Comparison of ENCODE assay signal across 19 cellular contexts in genomic region chr5:17400724-17401508, GRCh38.
A peak's percentile ranks its signal among the peaks of the same experiment; 100 is the strongest.
DNase-seq lines count a peak whose midpoint lies in the region; FAIRE-seq and TF ChIP-seq lines count a peak whose summit lies in the region.
"Had no signal": no experiment of that assay in that cellular context is flagged by ENCODE, and none has a peak within 500 bp of the region (broad histone marks: within the 10 kb centered on the region; RNA-seq: fewer than 3 reads in every experiment).

No MANE protein-coding gene starts in this region.

- in situ Hi-C loops in HAP-1 (cut with MboI; ENCODE audit: low sequenced_read_pairs) = no loop called here

- H2AFZ ChIP-seq in neural cell (ENCODE audit: low read depth, low read length) = no peak overlapping the region

- no peak for TF ChIP-seq EP300 in neural cell (conservative IDR thresholded peaks at IDR 0.05; ENCODE audit: poor library complexity, severe bottlenecking)

- H3K9me3 ChIP-seq in HAP-1 (no peaks in the 10 kb centered on the region), neural cell (ENCODE audit: low read length) (no peaks in the 10 kb centered on the region)
- H3K9me3 ChIP-seq: adrenal gland; BLaER1 treated with 17β-estradiol and CSF1 and Interleukin-3, amounts not matched to agents 10 nM and 100 nM; sigmoid colon; stomach had no signal

- TF ChIP-seq CTCF in epithelial cell of esophagus (IDR thresholded peaks at IDR 0.05; ENCODE audit: insufficient read depth, low read depth, low read length, missing control alignments) = no peak
- TF ChIP-seq CTCF in neural cell (IDR thresholded peaks at IDR 0.05; ENCODE audit: poor library complexity, severe bottlenecking) = no peak
- no peak for TF ChIP-seq CTCF in endothelial cell (IDR thresholded peaks at IDR 0.05; ENCODE audit: unreplicated experiment)

- H3K27ac ChIP-seq in neural cell (ENCODE audit: low read length) = peak overlapping the region; percentile 7
- H3K27ac ChIP-seq: adrenal gland; BLaER1 treated with 17β-estradiol and CSF1 and Interleukin-3, amounts not matched to agents 10 nM and 100 nM; sigmoid colon; SK-N-MC; stomach had no signal

- no peaks in the 10 kb centered on the region for H3K79me2 ChIP-seq in neural cell (replicated peaks; ENCODE audit: insufficient read depth, low read length)

- H3K4me3 ChIP-seq in HAP-1 (no peak overlapping the region), epithelial cell of esophagus (ENCODE audit: low read length) (no peak overlapping the region), neural cell (ENCODE audit: low read length) (no peak overlapping the region)
- H3K4me3 ChIP-seq: adrenal gland; BLaER1 treated with 17β-estradiol and CSF1 and Interleukin-3, amounts not matched to agents 10 nM and 100 nM; sigmoid colon; stomach had no signal

- no peak overlapping the region for H3K4me3 Mint-ChIP-seq in endothelial cell (ENCODE audit: unreplicated experiment)
- H3K4me3 Mint-ChIP-seq: activated T-cell treated with anti-CD3 and anti-CD28 coated beads, Interleukin-2, amount 50 U/mL, for 4 hours had no signal

- no peak for TF ChIP-seq RAD21 in neural cell (conservative IDR thresholded peaks at IDR 0.05)

- no peak for TF ChIP-seq POLR2A in H54 (IDR thresholded peaks at IDR 0.05; ENCODE audit: low read depth, low read length)

- H3K9me3 Mint-ChIP-seq in endothelial cell (ENCODE audit: unreplicated experiment) = no peaks in the 10 kb centered on the region

- H3K27me3 Mint-ChIP-seq in endothelial cell (ENCODE audit: unreplicated experiment) = peaks cover 2% of the 10 kb centered on the region

- H3K9me2 ChIP-seq in neural cell (ENCODE audit: insufficient read depth, low read length) = no peaks in the 10 kb centered on the region

- no peak overlapping the region for H3K9ac ChIP-seq in neural cell (ENCODE audit: low read length)
- H3K9ac ChIP-seq: BLaER1 treated with 17β-estradiol and CSF1 and Interleukin-3, amounts not matched to agents 10 nM and 100 nM had no signal

- H3K4me1 ChIP-seq in HAP-1 = peaks cover 19% of the 10 kb centered on the region
- H3K4me1 ChIP-seq: adrenal gland had no signal

- no peaks in the 10 kb centered on the region for H4K20me1 ChIP-seq in neural cell (ENCODE audit: insufficient read depth)
- H4K20me1 ChIP-seq: BLaER1 treated with 17β-estradiol and CSF1 and Interleukin-3, amounts not matched to agents 10 nM and 100 nM had no signal

- DNase-seq in HAP-1 (ENCODE audit: low spot score in 2 of 2) = peak; percentile 17 to 31
- DNase-seq in NCI-H345 treated with DMSO at 0.1 percent for 48 hours (lab: John Stamatoyannopoulos, UW; ENCODE audit: unreplicated experiment) = peak; percentile 20
- DNase-seq in epithelial cell of esophagus (ENCODE audit: low read depth) = peak; percentile 28
- DNase-seq in DMS 273 (lab: John Stamatoyannopoulos, UW; ENCODE audit: unreplicated experiment) = no peak
- no peak for DNase-seq in H54 (ENCODE audit: insufficient read length, low spot score)
- DNase-seq in stimulated activated CD4-positive, alpha-beta T cell treated with anti-CD3 and anti-CD28 coated beads, Interleukin-4, amount 100 ng/mL, for 1 hour = no peak
- DNase-seq in endothelial cell (ENCODE audit: low spot score) = no peak
- DNase-seq: activated T-cell treated with anti-CD3 and anti-CD28 coated beads, Interleukin-2, amount 50 U/mL, for 4 hours; adrenal gland; dermis blood vessel endothelial cell; EL; naive thymus-derived CD4-positive, alpha-beta T cell; NCI-H1092; sigmoid colon; stomach had no signal

- peaks cover 25% of the 10 kb centered on the region for H3K4me1 Mint-ChIP-seq in endothelial cell (ENCODE audit: unreplicated experiment)

- H3K4me2 ChIP-seq in neural cell (ENCODE audit: low read length) = no peak overlapping the region

- H3K27me3 ChIP-seq in HAP-1 (ENCODE audit: low read depth) (peaks cover 42% of the 10 kb centered on the region), neural cell (ENCODE audit: insufficient read depth, low read depth, low read length) (no peaks in the 10 kb centered on the region)
- H3K27me3 ChIP-seq: adrenal gland; BLaER1 treated with 17β-estradiol and CSF1 and Interleukin-3, amounts not matched to agents 10 nM and 100 nM; sigmoid colon had no signal

- H3K36me3 ChIP-seq in HAP-1 (replicated peaks) = no peaks in the 10 kb centered on the region
- H3K36me3 ChIP-seq in neural cell (ENCODE audit: insufficient read depth, low read length) = no peaks in the 10 kb centered on the region
- H3K36me3 ChIP-seq: adrenal gland; BLaER1 treated with 17β-estradiol and CSF1 and Interleukin-3, amounts not matched to agents 10 nM and 100 nM; sigmoid colon; stomach had no signal

- H3K36me3 Mint-ChIP-seq in endothelial cell (ENCODE audit: low read depth, unreplicated experiment) = no peaks in the 10 kb centered on the region

- FAIRE-seq in H54 (lab: Jason Lieb, UNC) = no peak
- FAIRE-seq: keratinocyte had no signal

- H3F3A ChIP-seq in neural cell (ENCODE audit: insufficient read depth, low read length, poor library complexity, severe bottlenecking) = no peaks in the 10 kb centered on the region

- H3K27ac Mint-ChIP-seq in endothelial cell (ENCODE audit: unreplicated experiment) = no peak overlapping the region
- H3K27ac Mint-ChIP-seq: naive thymus-derived CD4-positive, alpha-beta T cell had no signal

TF ChIP-seq in neural cell, 6 proteins besides CTCF, POLR2A, EP300 and RAD21:
- TF ChIP-seq TAF1 (IDR thresholded peaks at IDR 0.05; ENCODE audit: low read depth) (no peak), POLR2AphosphoS5 (IDR thresholded peaks at IDR 0.05) (peak; percentile 57), EZH2 (IDR thresholded peaks at IDR 0.05; ENCODE audit: borderline replicate concordance, insufficient read depth, low read length, poor library complexity, severe bottlenecking) (no peak), REST (IDR thresholded peaks at IDR 0.05; ENCODE audit: borderline replicate concordance) (peak; percentile 74)

Comparison
In these comparisons a context has a peak if more than half of its experiments do, and no peak if none do; other contexts are left out.
1. DNase-seq: peak in HAP-1 (2 of 2), NCI-H345 treated with DMSO at 0.1 percent for 48 hours (single experiment) and epithelial cell of esophagus (single experiment); none in DMS 273 (single experiment), H54 (single experiment), stimulated activated CD4-positive, alpha-beta T cell treated with anti-CD3 and anti-CD28 coated beads, Interleukin-4, amount 100 ng/mL, for 1 hour (single experiment) and endothelial cell (single experiment).